Comparison of ENCODE assay signal across 1 cellular context in genomic region chr10:62819521-62819920, GRCh38.
TF ChIP-seq lines count a peak whose summit lies in the region.

No MANE protein-coding gene starts in this region.

TF ChIP-seq in SK-N-SH, 30 proteins besides CTCF, POLR2A, EP300 and RAD21:
- no peak for TF ChIP-seq YY1 (IDR thresholded peaks at IDR 0.05; ENCODE audit: low read depth)
- TF ChIP-seq POLR2AphosphoS5 (IDR thresholded peaks at IDR 0.05; ENCODE audit: low read depth, low read length): no peak
- TF ChIP-seq MAX (IDR thresholded peaks at IDR 0.05; ENCODE audit: low read depth): no peak
- no peak for TF ChIP-seq IRF3 (IDR thresholded peaks at IDR 0.05; ENCODE audit: low read depth, low read length)
- no peak for TF ChIP-seq JUND (IDR thresholded peaks at IDR 0.05)
